Comparison of ENCODE assay signal across 4 cellular contexts in genomic region chr1:117229217-117229616, GRCh38. TPM values are rescaled to one million over a fixed set of nuclear protein-coding genes. Genes with fewer than 3 reads are reported as not detected.
"Had no signal": no experiment of that assay in that cellular context is flagged by ENCODE, and none has a peak within 500 bp of the region (broad histone marks: within the 10 kb centered on the region; RNA-seq: fewer than 3 reads in every experiment).

No MANE protein-coding gene starts in this region.

- DNase-seq: GDM1, GF-D8 had no signal

- H3K4me3 ChIP-seq: GM12878 had no signal

- ATAC-seq: GM12878 had no signal

RNA-seq across cellular contexts. Expression of gene VTCN1, which starts 18.5 kb away (rescaled TPM):
- total RNA-seq: G401, GM12878 had no signal
- polyA plus RNA-seq: GM12878 had no signal
